ENCODE assay signal across 17 cellular contexts in the genomic region with DNA sequence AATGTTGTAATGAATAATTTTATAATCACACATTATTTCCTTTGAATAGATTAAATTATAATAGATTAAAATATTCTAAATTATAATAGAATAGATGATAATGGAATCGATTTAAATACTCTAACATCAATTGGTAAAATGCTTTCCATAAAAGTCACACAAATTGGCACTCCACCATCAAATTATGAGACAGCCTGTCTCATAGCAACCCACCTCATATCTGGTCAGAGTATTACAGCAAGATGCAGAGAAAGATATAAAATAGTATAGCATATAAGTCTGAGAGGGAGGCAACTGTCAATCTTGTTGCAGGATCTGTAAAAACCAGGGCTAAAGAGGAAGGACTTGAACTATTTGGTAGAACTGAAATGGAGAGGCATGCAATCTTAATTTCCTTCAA.
"Had no signal": no experiment of that assay in that cellular context is flagged by ENCODE, and none has a peak within 500 bp of the region (broad histone marks: within the 10 kb centered on the region; RNA-seq: fewer than 3 reads in every experiment).

No MANE protein-coding gene starts in this region.

- H3K36me3 Mint-ChIP-seq: activated naive CD4-positive, alpha-beta T cell treated with anti-CD3 and anti-CD28 coated beads, Interleukin-2, amount 10 ng/mL, durations not matched to agents 7 days and 5 days; stimulated activated effector memory CD8-positive, alpha-beta T cell treated with anti-CD3 and anti-CD28 coated beads, Interleukin-12 subunit alpha, Interleukin-12 subunit beta, amount 100 ng/mL, for 72 hours had no signal

- H3K36me3 ChIP-seq: esophagus squamous epithelium, left ventricle myocardium inferior, thoracic aorta, upper lobe of left lung had no signal

- H3K27me3 Mint-ChIP-seq: activated CD4-positive, alpha-beta T cell treated with anti-CD3 and anti-CD28 coated beads, Interleukin-2, amount 10 ng/mL, durations not matched to agents 7 days and 5 days; activated naive CD4-positive, alpha-beta T cell treated with anti-CD3 and anti-CD28 coated beads, Interleukin-2, amount 10 ng/mL, durations not matched to agents 7 days and 5 days; activated naive CD8-positive, alpha-beta T cell treated with anti-CD3 and anti-CD28 coated beads, Interleukin-2, amount 50 U/mL, for 24 hours; activated T-cell treated with anti-CD3 and anti-CD28 coated beads, Interleukin-2, amount 50 U/mL, for 24 hours had no signal

- H3K4me3 ChIP-seq: esophagus squamous epithelium, left ventricle myocardium inferior, thoracic aorta, upper lobe of left lung had no signal

- H3K4me1 Mint-ChIP-seq: activated CD4-positive, alpha-beta T cell treated with anti-CD3 and anti-CD28 coated beads, Interleukin-2, amount 10 ng/mL, durations not matched to agents 7 days and 5 days; activated naive CD4-positive, alpha-beta T cell treated with anti-CD3 and anti-CD28 coated beads, Interleukin-2, amount 10 ng/mL, durations not matched to agents 7 days and 5 days; activated naive CD8-positive, alpha-beta T cell treated with anti-CD3 and anti-CD28 coated beads, Interleukin-2, amount 50 U/mL, for 24 hours; memory B cell; naive thymus-derived CD8-positive, alpha-beta T cell; stimulated activated effector memory CD8-positive, alpha-beta T cell treated with anti-CD3 and anti-CD28 coated beads, Interleukin-12 subunit alpha, Interleukin-12 subunit beta, amount 100 ng/mL, for 72 hours had no signal

- H3K27me3 ChIP-seq: esophagus squamous epithelium, upper lobe of left lung had no signal

- H3K27ac Mint-ChIP-seq: activated CD4-positive, alpha-beta T cell treated with anti-CD3 and anti-CD28 coated beads, Interleukin-2, amount 10 ng/mL, durations not matched to agents 7 days and 5 days; activated CD8-positive, alpha-beta T cell treated with anti-CD3 and anti-CD28 coated beads, Interleukin-2, amount 10 ng/mL, durations not matched to agents 7 days and 5 days; activated naive CD4-positive, alpha-beta T cell treated with anti-CD3 and anti-CD28 coated beads, Interleukin-2, amount 10 ng/mL, durations not matched to agents 7 days and 5 days; activated naive CD8-positive, alpha-beta T cell treated with anti-CD3 and anti-CD28 coated beads, Interleukin-2, amount 50 U/mL, for 24 hours; activated T-cell treated with anti-CD3 and anti-CD28 coated beads, Interleukin-2, amount 50 U/mL, for 24 hours; memory B cell; naive thymus-derived CD8-positive, alpha-beta T cell; stimulated activated effector memory CD8-positive, alpha-beta T cell treated with anti-CD3 and anti-CD28 coated beads, Interleukin-12 subunit alpha, Interleukin-12 subunit beta, amount 100 ng/mL, for 72 hours had no signal

- H3K4me3 Mint-ChIP-seq: activated CD4-positive, alpha-beta T cell treated with anti-CD3 and anti-CD28 coated beads, Interleukin-2, amount 10 ng/mL, durations not matched to agents 7 days and 5 days; activated CD8-positive, alpha-beta T cell treated with anti-CD3 and anti-CD28 coated beads, Interleukin-2, amount 10 ng/mL, durations not matched to agents 7 days and 5 days; activated naive CD4-positive, alpha-beta T cell treated with anti-CD3 and anti-CD28 coated beads, Interleukin-2, amount 10 ng/mL, durations not matched to agents 7 days and 5 days; activated naive CD8-positive, alpha-beta T cell treated with anti-CD3 and anti-CD28 coated beads, Interleukin-2, amount 50 U/mL, for 24 hours; activated T-cell treated with anti-CD3 and anti-CD28 coated beads, Interleukin-2, amount 50 U/mL, for 24 hours; memory B cell; stimulated activated effector memory CD8-positive, alpha-beta T cell treated with anti-CD3 and anti-CD28 coated beads, Interleukin-12 subunit alpha, Interleukin-12 subunit beta, amount 100 ng/mL, for 72 hours had no signal

- DNase-seq: activated CD4-positive, alpha-beta T cell treated with anti-CD3 and anti-CD28 coated beads, Interleukin-2, amount 10 ng/mL, durations not matched to agents 7 days and 5 days; activated CD8-positive, alpha-beta T cell treated with anti-CD3 and anti-CD28 coated beads, Interleukin-2, amount 10 ng/mL, durations not matched to agents 7 days and 5 days; activated naive CD4-positive, alpha-beta T cell treated with anti-CD3 and anti-CD28 coated beads, Interleukin-2, amount 10 ng/mL, durations not matched to agents 7 days and 5 days; activated naive CD8-positive, alpha-beta T cell treated with anti-CD3 and anti-CD28 coated beads, Interleukin-2, amount 50 U/mL, for 24 hours; activated T-cell treated with anti-CD3 and anti-CD28 coated beads, Interleukin-2, amount 50 U/mL, for 24 hours; anterior cingulate cortex; effector CD4-positive, alpha-beta T cell; esophagus squamous epithelium; head of caudate nucleus; left ventricle myocardium inferior; naive thymus-derived CD8-positive, alpha-beta T cell; stimulated activated CD4-positive, alpha-beta T cell treated with anti-CD3 and anti-CD28 coated beads, Interleukin-4, amount 100 ng/mL, for 24 hours; T1000; upper lobe of left lung had no signal
